In genomic region chr4:146407669-146408084, GRCh38 we compare ENCODE assay signal across 16 cellular contexts.
DNase-seq lines count a peak whose midpoint lies in the region; ATAC-seq and TF ChIP-seq lines count a peak whose summit lies in the region.
"Had no signal": no experiment of that assay in that cellular context is flagged by ENCODE, and none has a peak within 500 bp of the region (broad histone marks: within the 10 kb centered on the region; RNA-seq: fewer than 3 reads in every experiment).

No MANE protein-coding gene starts in this region.

- DNase-seq in EL: peak; percentile 26
- DNase-seq in OCI-M2 (lab: John Stamatoyannopoulos, UW; ENCODE audit: unreplicated experiment): peak; percentile 10
- peak; percentile 28 for DNase-seq in epithelial cell of esophagus (ENCODE audit: low read depth)
- DNase-seq in pulmonary artery endothelial cell (ENCODE audit: low read depth, low spot score): peak; percentile 97
- DNase-seq in NCI-H1417 (lab: John Stamatoyannopoulos, UW): no peak
- DNase-seq in activated naive CD4-positive, alpha-beta T cell (lab: John Stamatoyannopoulos, UW): no peak
- DNase-seq: activated CD8-positive, alpha-beta T cell treated with anti-CD3 and anti-CD28 coated beads, Interleukin-2, amount 10 ng/mL, durations not matched to agents 7 days and 5 days; adrenal gland; Karpas-422; naive thymus-derived CD8-positive, alpha-beta T cell; NCI-H524 treated with DMSO at 0.1 percent for 48 hours had no signal

- ATAC-seq in HG03442 (IDR thresholded peaks at IDR 0.05; ENCODE audit: unreplicated experiment): no peak
- ATAC-seq: activated CD8-positive, alpha-beta T cell treated with anti-CD3 and anti-CD28 coated beads, Interleukin-2, amount 10 ng/mL, durations not matched to agents 7 days and 5 days; esophagus mucosa; GM23338; naive thymus-derived CD8-positive, alpha-beta T cell had no signal

- no peak overlapping the region for H3K4me3 ChIP-seq in epithelial cell of esophagus (ENCODE audit: low read length)
- H3K4me3 ChIP-seq: adrenal gland; BLaER1 treated with 17β-estradiol and CSF1 and Interleukin-3, amounts not matched to agents 10 nM and 100 nM; coronary artery; GM23338 had no signal

- no peak for TF ChIP-seq CTCF in epithelial cell of esophagus (IDR thresholded peaks at IDR 0.05; ENCODE audit: insufficient read depth, low read depth, low read length, missing control alignments)

Comparison
In these comparisons a context has a peak if more than half of its experiments do, and no peak if none do; other contexts are left out.
1. DNase-seq: peak in EL (single experiment), OCI-M2 (single experiment), epithelial cell of esophagus (single experiment) and pulmonary artery endothelial cell (single experiment); none in NCI-H1417 (0 of 3) and activated naive CD4-positive, alpha-beta T cell (0 of 4).